ENCODE assay signal across 31 cellular contexts in the genomic region with DNA sequence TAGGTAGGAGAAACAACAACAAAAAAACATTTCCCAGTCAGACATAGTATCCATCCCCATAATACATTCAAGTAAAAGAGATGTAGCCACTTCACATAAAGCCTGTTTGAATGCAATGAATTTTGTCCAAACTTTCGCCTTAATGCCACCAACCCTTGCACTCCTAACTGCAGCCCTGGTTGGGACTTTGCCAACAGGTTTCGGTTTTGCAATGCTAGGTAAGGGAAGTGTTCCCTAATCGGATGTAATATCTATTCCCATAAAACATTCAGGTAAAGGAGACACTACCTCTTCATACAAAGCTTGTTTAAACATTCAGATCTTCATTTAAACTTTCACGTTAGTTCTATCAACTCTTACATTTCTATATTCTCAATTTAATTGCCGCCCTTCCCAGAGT.
"Had no signal": no experiment of that assay in that cellular context is flagged by ENCODE, and none has a peak within 500 bp of the region (broad histone marks: within the 10 kb centered on the region; RNA-seq: fewer than 3 reads in every experiment).

No MANE protein-coding gene starts in this region.

- H3K36me3 ChIP-seq: adrenal gland, colonic mucosa, esophagus squamous epithelium, gastroesophageal sphincter, WERI-Rb-1 had no signal

- H3K4me3 ChIP-seq: adrenal gland, body of pancreas, colonic mucosa, esophagus squamous epithelium, gastroesophageal sphincter had no signal

- H3K4me3 Mint-ChIP-seq: activated B cell treated with CpG ODN at 0.5 μM for 24 hours; activated CD8-positive, alpha-beta T cell treated with anti-CD3 and anti-CD28 coated beads for 36 hours; activated naive CD4-positive, alpha-beta T cell treated with anti-CD3 and anti-CD28 coated beads for 36 hours; activated naive CD4-positive, alpha-beta T cell treated with anti-CD3 and anti-CD28 coated beads, Interleukin-2, amount 50 U/mL, for 24 hours; activated naive CD8-positive, alpha-beta T cell treated with anti-CD3 and anti-CD28 coated beads for 36 hours; activated naive CD8-positive, alpha-beta T cell treated with anti-CD3 and anti-CD28 coated beads, Interleukin-2, amount 50 U/mL, for 24 hours; activated T-cell treated with anti-CD3 and anti-CD28 coated beads, Interleukin-2, amount 50 U/mL, for 4 hours; activated T-helper 17 cell treated with anti-CD3 and anti-CD28 coated beads, Interleukin-2, amount 50 U/mL, for 72 hours; T-cell; T-helper 1 cell treated with Interleukin-12 subunit alpha and Interleukin-12 subunit beta and Interleukin-4 antibody, amounts not matched to agents 30 μg/mL and 1 μg/mL, for 36 hours had no signal

- H3K27ac Mint-ChIP-seq: activated B cell treated with CpG ODN at 0.5 μM for 24 hours; activated CD8-positive, alpha-beta T cell treated with anti-CD3 and anti-CD28 coated beads for 36 hours; activated naive CD4-positive, alpha-beta T cell treated with anti-CD3 and anti-CD28 coated beads for 36 hours; activated naive CD4-positive, alpha-beta T cell treated with anti-CD3 and anti-CD28 coated beads, Interleukin-2, amount 50 U/mL, for 24 hours; activated naive CD8-positive, alpha-beta T cell treated with anti-CD3 and anti-CD28 coated beads for 36 hours; activated naive CD8-positive, alpha-beta T cell treated with anti-CD3 and anti-CD28 coated beads, Interleukin-2, amount 50 U/mL, for 24 hours; activated T-helper 17 cell treated with anti-CD3 and anti-CD28 coated beads, Interleukin-2, amount 50 U/mL, for 72 hours; T-cell; T-helper 1 cell treated with Interleukin-12 subunit alpha and Interleukin-12 subunit beta and Interleukin-4 antibody, amounts not matched to agents 30 μg/mL and 1 μg/mL, for 36 hours had no signal

- H3K4me1 ChIP-seq: adrenal gland, body of pancreas, colonic mucosa, esophagus squamous epithelium, gastroesophageal sphincter had no signal

- ATAC-seq: activated CD4-positive, CD25-positive, alpha-beta regulatory T cell treated with anti-CD3 and anti-CD28 coated beads, Interleukin-2, amount 50 U/mL, for 24 hours; activated CD8-positive, alpha-beta T cell treated with anti-CD3 and anti-CD28 coated beads for 36 hours; activated naive CD8-positive, alpha-beta T cell treated with anti-CD3 and anti-CD28 coated beads, Interleukin-2, amount 50 U/mL, for 24 hours; activated T-cell treated with anti-CD3 and anti-CD28 coated beads, Interleukin-2, amount 50 U/mL, for 4 hours; activated T-helper 17 cell treated with anti-CD3 and anti-CD28 coated beads, Interleukin-2, amount 50 U/mL, for 72 hours; body of pancreas; gastroesophageal sphincter; T-cell had no signal

- H3K9me3 ChIP-seq: body of pancreas, colonic mucosa had no signal

- H3K27ac ChIP-seq: adrenal gland, body of pancreas, colonic mucosa, epithelial cell of prostate, esophagus squamous epithelium, gastroesophageal sphincter, WERI-Rb-1 had no signal

- H3K27me3 ChIP-seq: body of pancreas, colonic mucosa, esophagus squamous epithelium had no signal

- H3K4me1 Mint-ChIP-seq: activated B cell treated with CpG ODN at 0.5 μM for 24 hours; activated naive CD4-positive, alpha-beta T cell treated with anti-CD3 and anti-CD28 coated beads, Interleukin-2, amount 50 U/mL, for 24 hours; activated naive CD8-positive, alpha-beta T cell treated with anti-CD3 and anti-CD28 coated beads for 36 hours; activated naive CD8-positive, alpha-beta T cell treated with anti-CD3 and anti-CD28 coated beads, Interleukin-2, amount 50 U/mL, for 24 hours; activated T-helper 17 cell treated with anti-CD3 and anti-CD28 coated beads, Interleukin-2, amount 50 U/mL, for 72 hours; T-cell had no signal

- H3K27me3 Mint-ChIP-seq: activated B cell treated with CpG ODN at 0.5 μM for 24 hours; activated CD8-positive, alpha-beta T cell treated with anti-CD3 and anti-CD28 coated beads for 36 hours had no signal

- H3K36me3 Mint-ChIP-seq: activated naive CD4-positive, alpha-beta T cell treated with anti-CD3 and anti-CD28 coated beads, Interleukin-2, amount 50 U/mL, for 24 hours; activated naive CD8-positive, alpha-beta T cell treated with anti-CD3 and anti-CD28 coated beads for 36 hours; T-cell had no signal

- DNase-seq: activated B cell treated with CpG ODN at 0.5 μM for 24 hours; activated CD4-positive, alpha-beta T cell treated with anti-CD3 and anti-CD28 coated beads for 48 hours; activated CD4-positive, alpha-beta T cell treated with anti-CD3 and anti-CD28 coated beads, Interleukin-2, amount 50 U/mL, for 1 hour; activated CD4-positive, alpha-beta T cell treated with anti-CD3 and anti-CD28 coated beads, Interleukin-2, amount 50 U/mL, for 48 hours; activated CD8-positive, alpha-beta memory T cell treated with anti-CD3 and anti-CD28 coated beads for 24 hours; activated CD8-positive, alpha-beta T cell treated with anti-CD3 and anti-CD28 coated beads for 36 hours; activated effector memory CD4-positive, alpha-beta T cell treated with Interleukin-2 at 50 U/mL for 16 hours; activated naive CD4-positive, alpha-beta T cell treated with anti-CD3 and anti-CD28 coated beads for 36 hours; activated naive CD8-positive, alpha-beta T cell treated with anti-CD3 and anti-CD28 coated beads for 36 hours; activated naive CD8-positive, alpha-beta T cell treated with anti-CD3 and anti-CD28 coated beads, Interleukin-2, amount 50 U/mL, for 24 hours; activated T-cell treated with anti-CD3 and anti-CD28 coated beads, Interleukin-2, amount 50 U/mL, for 4 hours; adrenal gland; amygdala; aorta; body of pancreas; central memory CD4-positive, alpha-beta T cell; cerebellar nuclear complex; colonic mucosa; effector CD8-positive, alpha-beta T cell; esophagus squamous epithelium; foreskin melanocyte; SW 1271; T-cell; T1000; WERI-Rb-1 had no signal
